Comparison of ENCODE assay signal across 4 cellular contexts in genomic region chr3:14914777-14915113, GRCh38.
TF ChIP-seq lines count a peak whose summit lies in the region.

No MANE protein-coding gene starts in this region.

TF ChIP-seq in SK-N-SH, 30 proteins besides CTCF, POLR2A, EP300 and RAD21:
- TF ChIP-seq JUND (IDR thresholded peaks at IDR 0.05): no peak
- no peak for TF ChIP-seq CHD2 (IDR thresholded peaks at IDR 0.05; ENCODE audit: low read length, partially characterized antibody)
- no peak for TF ChIP-seq FOXM1 (IDR thresholded peaks at IDR 0.05; ENCODE audit: low read depth)
- peak; percentile 31; the same call in 1 of the 2 replicates for TF ChIP-seq MXI1 (IDR thresholded peaks at IDR 0.05; ENCODE audit: low read depth, low read length)
- TF ChIP-seq MEF2A (IDR thresholded peaks at IDR 0.05; ENCODE audit: borderline replicate concordance, low read depth): no peak
- TF ChIP-seq NFIC (IDR thresholded peaks at IDR 0.05; ENCODE audit: borderline replicate concordance): no peak
- TF ChIP-seq RFX5 (IDR thresholded peaks at IDR 0.05; ENCODE audit: low read length): no peak
- TF ChIP-seq GATA2 (CRISPR knock-in tag; IDR thresholded peaks at IDR 0.05): peak; percentile 43; the same call in 1 of the 2 replicates
- TF ChIP-seq RCOR1 (IDR thresholded peaks at IDR 0.05; ENCODE audit: low read length): peak; percentile 82
- TF ChIP-seq TCF12 (IDR thresholded peaks at IDR 0.05): no peak
- TF ChIP-seq POLR2AphosphoS5 (IDR thresholded peaks at IDR 0.05; ENCODE audit: low read depth, low read length): no peak
- no peak for TF ChIP-seq NRF1 (IDR thresholded peaks at IDR 0.05; ENCODE audit: low read depth, low read length)
- no peak for TF ChIP-seq ZBTB33 (IDR thresholded peaks at IDR 0.05; ENCODE audit: borderline replicate concordance, low read depth)
- no peak for TF ChIP-seq GABPA (IDR thresholded peaks at IDR 0.05; ENCODE audit: low read depth)
- TF ChIP-seq FOXJ3 (CRISPR knock-in tag; IDR thresholded peaks at IDR 0.05): no peak
- TF ChIP-seq ELF1 (IDR thresholded peaks at IDR 0.05): no peak
- no peak for TF ChIP-seq TAF1 (IDR thresholded peaks at IDR 0.05; ENCODE audit: borderline replicate concordance, low read depth, low read length)
- no peak for TF ChIP-seq EZH2phosphoT487 (IDR thresholded peaks at IDR 0.05; ENCODE audit: borderline replicate concordance, low read depth)
- no peak for TF ChIP-seq SIN3A (IDR thresholded peaks at IDR 0.05; ENCODE audit: borderline replicate concordance, low read depth, low read length)

TF ChIP-seq in SK-N-SH treated with all-trans-retinoic acid at 6 μM for 48 hours, 23 proteins besides CTCF, POLR2A, EP300 and RAD21:
- TF ChIP-seq OSR1 (CRISPR knock-in tag; IDR thresholded peaks at IDR 0.05) (no peak), ZNF565 (CRISPR knock-in tag; conservative IDR thresholded peaks at IDR 0.05; ENCODE audit: low read depth) (no peak), CREB5 (CRISPR knock-in tag; IDR thresholded peaks at IDR 0.05; ENCODE audit: low read depth) (no peak), BACH2 (CRISPR knock-in tag; IDR thresholded peaks at IDR 0.05; ENCODE audit: borderline replicate concordance) (no peak), TCF4 (CRISPR knock-in tag; IDR thresholded peaks at IDR 0.05; ENCODE audit: borderline replicate concordance) (no peak), TOX (CRISPR knock-in tag; IDR thresholded peaks at IDR 0.05; ENCODE audit: borderline replicate concordance) (no peak), ISL1 (CRISPR knock-in tag; IDR thresholded peaks at IDR 0.05) (no peak), ZC3H10 (CRISPR knock-in tag; IDR thresholded peaks at IDR 0.05) (no peak)
TF ChIP-seq in SK-N-SH treated with all-trans-retinoic acid at 6 μM for 48 hours: peak in this region for 0.

TF ChIP-seq in liver, 16 proteins besides CTCF, POLR2A, EP300 and RAD21:
- TF ChIP-seq SP1 (IDR thresholded peaks at IDR 0.05): peak; percentile 37
- TF ChIP-seq RXRA (IDR thresholded peaks at IDR 0.05): peak; percentile 69 to 71
- no peak for TF ChIP-seq HNF4G (IDR thresholded peaks at IDR 0.05)
- peak; percentile 29 to 62 for TF ChIP-seq HNF4A (conservative IDR thresholded peaks at IDR 0.05)

TF ChIP-seq in HepG2, 621 proteins besides CTCF, POLR2A, EP300 and RAD21:
- TF ChIP-seq ZNF598 (CRISPR knock-in tag; IDR thresholded peaks at IDR 0.05; ENCODE audit: borderline replicate concordance) (no peak), ZZZ3 (CRISPR knock-in tag; IDR thresholded peaks at IDR 0.05; ENCODE audit: borderline replicate concordance) (no peak), HHEX (CRISPR knock-in tag; IDR thresholded peaks at IDR 0.05) (no peak), MTF1 (CRISPR knock-in tag; IDR thresholded peaks at IDR 0.05) (no peak)
